8 cellular contexts compared by ENCODE assay signal in genomic region chr10:89793649-89794254, GRCh38.
A peak's percentile ranks its signal among the peaks of the same experiment; 100 is the strongest.
DNase-seq lines count a peak whose midpoint lies in the region; ATAC-seq and TF ChIP-seq lines count a peak whose summit lies in the region.

No MANE protein-coding gene starts in this region.

- TF ChIP-seq RAD21 in liver (IDR thresholded peaks at IDR 0.05) = peak; percentile 93 to 94

- H3K9me3 ChIP-seq in liver (ENCODE audit: control insufficient read depth in 4 of 4, low read length in 3 of 4) (no peaks in the 10 kb centered on the region), upper lobe of right lung (no peaks in the 10 kb centered on the region)

- intact Hi-C loops in upper lobe of right lung (cut with DNase I) = no loop called here

- no peaks in the 10 kb centered on the region for H3K36me3 ChIP-seq in H7 (replicated peaks; ENCODE audit: control insufficient read depth, insufficient read depth, low read length)
- no peaks in the 10 kb centered on the region for H3K36me3 ChIP-seq in liver (ENCODE audit: control insufficient read depth in 4 of 4, insufficient read depth in 3 of 4, low read depth in 1 of 4, low read length in 3 of 4)
- H3K36me3 ChIP-seq in upper lobe of right lung = no peaks in the 10 kb centered on the region

- peak; percentile 89 for ATAC-seq in upper lobe of right lung

- 31% methylated on average over 3 of the region's 3 CpGs for WGBS in liver

- H3K27ac ChIP-seq in liver (ENCODE audit: low read depth in 1 of 2, low read length in 2 of 2) (no peak overlapping the region), upper lobe of right lung (no peak overlapping the region)

- H3K4me3 ChIP-seq in H7 (ENCODE audit: insufficient read depth, low read depth, low read length) (no peak overlapping the region), liver (ENCODE audit: low read depth in 1 of 3, low read length in 3 of 3) (no peak overlapping the region), upper lobe of right lung (no peak overlapping the region)

- H3K27me3 ChIP-seq in H7 (ENCODE audit: control insufficient read depth, insufficient read depth, low read length) (no peaks in the 10 kb centered on the region), liver (ENCODE audit: control insufficient read depth in 4 of 4, insufficient read depth in 4 of 4, low read length in 3 of 4) (peaks cover 0 to 2% (median 0%) of the 10 kb centered on the region in 4 donors), upper lobe of right lung (no peaks in the 10 kb centered on the region)

- H3K9ac ChIP-seq in liver (ENCODE audit: low read depth in 1 of 2, low read length in 2 of 2) = no peak overlapping the region

- no peaks in the 10 kb centered on the region for H3K4me1 ChIP-seq in liver (ENCODE audit: control insufficient read depth in 4 of 4, insufficient read depth in 4 of 4, low read length in 3 of 4)
- no peaks in the 10 kb centered on the region for H3K4me1 ChIP-seq in upper lobe of right lung

- peak; percentile 23 for DNase-seq in activated naive CD4-positive, alpha-beta T cell treated with Interleukin-2 at 50 U/mL for 16 hours
- DNase-seq in activated naive CD4-positive, alpha-beta T cell treated with anti-CD3 and anti-CD28 coated beads, Interleukin-2, amount 50 U/mL, for 16 hours = no peak
- DNase-seq in H7 = peak; percentile 17
- peak; percentile 51 for DNase-seq in NCI-H1092 treated with DMSO at 0.1 percent for 48 hours (lab: John Stamatoyannopoulos, UW)
- peak; percentile 50 for DNase-seq in SKM-1 (lab: John Stamatoyannopoulos, UW; ENCODE audit: unreplicated experiment)
- DNase-seq in dedifferentiated amniotic fluid mesenchymal stem cell (ENCODE audit: extremely low spot score) = peak; percentile 85
- DNase-seq in upper lobe of right lung = no peak

- TF ChIP-seq CTCF in liver (IDR thresholded peaks at IDR 0.05; ENCODE audit: low read depth, low read length, missing input control) (peak; percentile 77), upper lobe of right lung (IDR thresholded peaks at IDR 0.05) (peak; percentile 84)

TF ChIP-seq in liver, 16 proteins besides CTCF, POLR2A, EP300 and RAD21:
- TF ChIP-seq GABPA (IDR thresholded peaks at IDR 0.05 in 1 of 2, conservative IDR thresholded peaks at IDR 0.05 in 1 of 2) (no peak), ATF3 (IDR thresholded peaks at IDR 0.05) (no peak), YY1 (IDR thresholded peaks at IDR 0.05) (no peak), NR2F2 (IDR thresholded peaks at IDR 0.05) (no peak), REST (IDR thresholded peaks at IDR 0.05) (no peak), TAF1 (conservative IDR thresholded peaks at IDR 0.05) (no peak), HNF4A (conservative IDR thresholded peaks at IDR 0.05) (no peak), FOXA1 (IDR thresholded peaks at IDR 0.05) (no peak)

Comparison
In these comparisons a context has a peak if more than half of its experiments do, and no peak if none do; other contexts are left out.
1. DNase-seq: peak in activated naive CD4-positive, alpha-beta T cell treated with Interleukin-2 at 50 U/mL for 16 hours (single experiment), H7 (single experiment), NCI-H1092 treated with DMSO at 0.1 percent for 48 hours (single experiment), SKM-1 (single experiment) and dedifferentiated amniotic fluid mesenchymal stem cell (single experiment); none in activated naive CD4-positive, alpha-beta T cell treated with anti-CD3 and anti-CD28 coated beads, Interleukin-2, amount 50 U/mL, for 16 hours (single experiment) and upper lobe of right lung (single experiment).